ENCODE assay signal across 1 cellular context in the genomic region with DNA sequence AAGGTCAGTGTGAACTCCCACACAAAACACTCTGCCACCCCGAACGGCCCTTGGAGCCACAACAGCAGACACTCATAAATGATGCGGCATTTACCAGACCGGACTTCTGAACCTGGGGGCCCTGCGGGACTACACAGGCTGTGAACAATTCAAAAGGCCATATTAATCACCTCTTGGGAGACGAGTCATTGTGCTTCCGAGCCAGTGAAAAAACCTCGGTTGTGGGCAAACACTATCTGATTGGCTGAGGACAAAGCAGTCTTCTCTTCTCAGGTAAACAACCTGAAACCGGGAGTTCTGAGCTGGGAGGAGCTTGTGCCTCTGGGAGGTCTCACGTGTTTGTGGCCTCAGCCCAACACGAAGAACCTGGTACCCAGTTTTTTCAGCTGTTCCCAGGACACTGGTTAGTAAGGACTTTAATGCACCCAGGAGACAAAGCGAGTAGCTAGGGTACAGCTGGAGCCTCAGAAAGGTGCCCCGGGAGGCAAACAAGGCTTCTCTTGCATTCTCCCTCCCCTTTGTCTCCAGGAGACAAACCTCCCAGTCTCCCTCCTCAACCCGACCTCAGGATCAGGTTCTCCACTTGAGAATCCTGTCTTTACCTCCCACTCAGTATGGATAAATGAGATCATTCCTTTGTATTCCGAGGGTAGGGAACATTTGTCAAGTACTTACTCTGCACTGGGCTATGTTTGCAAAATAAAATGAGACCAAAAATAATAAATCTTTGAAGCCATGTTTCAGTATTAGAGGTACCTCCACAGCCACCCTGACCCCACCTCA.
TF ChIP-seq lines count a peak whose summit lies in the region.

No MANE protein-coding gene starts in this region.

TF ChIP-seq in H1, 55 proteins besides CTCF, POLR2A, EP300 and RAD21:
- no peak for TF ChIP-seq CHD2 (IDR thresholded peaks at IDR 0.05; ENCODE audit: low read length)
- TF ChIP-seq SRF (IDR thresholded peaks at IDR 0.05; ENCODE audit: low read depth, low read length) = no peak
- TF ChIP-seq, protein P1, sequence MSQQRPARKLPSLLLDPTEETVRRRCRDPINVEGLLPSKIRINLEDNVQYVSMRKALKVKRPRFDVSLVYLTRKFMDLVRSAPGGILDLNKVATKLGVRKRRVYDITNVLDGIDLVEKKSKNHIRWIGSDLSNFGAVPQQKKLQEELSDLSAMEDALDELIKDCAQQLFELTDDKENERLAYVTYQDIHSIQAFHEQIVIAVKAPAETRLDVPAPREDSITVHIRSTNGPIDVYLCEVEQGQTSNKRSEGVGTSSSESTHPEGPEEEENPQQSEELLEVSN (IDR thresholded peaks at IDR 0.05) = peak; percentile 93
- no peak for TF ChIP-seq KDM5A (IDR thresholded peaks at IDR 0.05; ENCODE audit: low read length)
- TF ChIP-seq, protein P2, sequence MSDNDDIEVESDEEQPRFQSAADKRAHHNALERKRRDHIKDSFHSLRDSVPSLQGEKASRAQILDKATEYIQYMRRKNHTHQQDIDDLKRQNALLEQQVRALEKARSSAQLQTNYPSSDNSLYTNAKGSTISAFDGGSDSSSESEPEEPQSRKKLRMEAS (IDR thresholded peaks at IDR 0.05) = peak; percentile 92
